Comparison of ENCODE assay signal across 1 cellular context in genomic region chr7:39623312-39624201, GRCh38.
TF ChIP-seq lines count a peak whose summit lies in the region.

A gene with protein sequence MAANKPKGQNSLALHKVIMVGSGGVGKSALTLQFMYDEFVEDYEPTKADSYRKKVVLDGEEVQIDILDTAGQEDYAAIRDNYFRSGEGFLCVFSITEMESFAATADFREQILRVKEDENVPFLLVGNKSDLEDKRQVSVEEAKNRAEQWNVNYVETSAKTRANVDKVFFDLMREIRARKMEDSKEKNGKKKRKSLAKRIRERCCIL (plus strand): TSS chr7:39623572. CDS start chr7:39686668, 63,096 bp downstream.

TF ChIP-seq in K562, 482 proteins besides CTCF, POLR2A, EP300 and RAD21 (continued from another document and continues in another):
- peak; percentile 12; the same call in 1 of the 2 replicates for TF ChIP-seq ZNF407 (IDR thresholded peaks at IDR 0.05; ENCODE audit: low read depth)
- no peak for TF ChIP-seq ZNF707 (CRISPR knock-in tag; conservative IDR thresholded peaks at IDR 0.05)
- TF ChIP-seq, protein P1, sequence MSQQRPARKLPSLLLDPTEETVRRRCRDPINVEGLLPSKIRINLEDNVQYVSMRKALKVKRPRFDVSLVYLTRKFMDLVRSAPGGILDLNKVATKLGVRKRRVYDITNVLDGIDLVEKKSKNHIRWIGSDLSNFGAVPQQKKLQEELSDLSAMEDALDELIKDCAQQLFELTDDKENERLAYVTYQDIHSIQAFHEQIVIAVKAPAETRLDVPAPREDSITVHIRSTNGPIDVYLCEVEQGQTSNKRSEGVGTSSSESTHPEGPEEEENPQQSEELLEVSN (IDR thresholded peaks at IDR 0.05; ENCODE audit: borderline replicate concordance in 1 of 2, extremely low read depth in 1 of 2, insufficient read depth in 1 of 2, insufficient read length in 1 of 2, low read depth in 1 of 2, low read length in 1 of 2, poor library complexity in 1 of 2, severe bottlenecking in 1 of 2) = peak in 1 of 2 experiments; percentile 52
- TF ChIP-seq TOE1 (IDR thresholded peaks at IDR 0.05; ENCODE audit: borderline replicate concordance) = 0 out of 2 replicates have a peak, but pooled peaks have one; percentile 28
- TF ChIP-seq TOE1 (CRISPR knock-in tag; IDR thresholded peaks at IDR 0.05; ENCODE audit: borderline replicate concordance, low read depth) = no peak
- TF ChIP-seq STAG1 (CRISPR knock-in tag; IDR thresholded peaks at IDR 0.05; ENCODE audit: borderline replicate concordance) = 0 out of 2 replicates have a peak, but pooled peaks have one; percentile 3
- TF ChIP-seq SIN3B (IDR thresholded peaks at IDR 0.05; ENCODE audit: low read depth) = peak; percentile 63; the same call in 1 of the 2 replicates
- TF ChIP-seq RCOR1 (IDR thresholded peaks at IDR 0.05; ENCODE audit: borderline replicate concordance in 1 of 2, low read depth in 2 of 2, low read length in 2 of 2) = peak in 1 of 2 experiments; percentile 70; a peak in 2 of 4 replicates
- peak; percentile 2; the same call in 1 of the 2 replicates for TF ChIP-seq DEAF1 (CRISPR knock-in tag; IDR thresholded peaks at IDR 0.05)
- TF ChIP-seq SIN3A (IDR thresholded peaks at IDR 0.05; ENCODE audit: borderline replicate concordance in 2 of 2, control insufficient read depth in 1 of 2, low read depth in 2 of 2, low read length in 2 of 2) = peak; percentile 39 to 64; a peak in 1 of 4 replicates
- TF ChIP-seq NR2C2 (CRISPR knock-in tag; IDR thresholded peaks at IDR 0.05) = peak; percentile 98
- TF ChIP-seq NR2C2 (tag; IDR thresholded peaks at IDR 0.05) = peak; percentile 100
- peak; percentile 2 to 76 (median 67) for TF ChIP-seq YY1 (IDR thresholded peaks at IDR 0.05; ENCODE audit: borderline replicate concordance in 1 of 3, control insufficient read depth in 1 of 3, extremely low read depth in 1 of 3, insufficient read depth in 3 of 3, insufficient read length in 1 of 3, insufficient replicate concordance in 2 of 3, low read depth in 1 of 3, low read length in 2 of 3)
- peak; percentile 65 for TF ChIP-seq POLR2H (tag; IDR thresholded peaks at IDR 0.05; ENCODE audit: low read depth)
- TF ChIP-seq, protein P2, sequence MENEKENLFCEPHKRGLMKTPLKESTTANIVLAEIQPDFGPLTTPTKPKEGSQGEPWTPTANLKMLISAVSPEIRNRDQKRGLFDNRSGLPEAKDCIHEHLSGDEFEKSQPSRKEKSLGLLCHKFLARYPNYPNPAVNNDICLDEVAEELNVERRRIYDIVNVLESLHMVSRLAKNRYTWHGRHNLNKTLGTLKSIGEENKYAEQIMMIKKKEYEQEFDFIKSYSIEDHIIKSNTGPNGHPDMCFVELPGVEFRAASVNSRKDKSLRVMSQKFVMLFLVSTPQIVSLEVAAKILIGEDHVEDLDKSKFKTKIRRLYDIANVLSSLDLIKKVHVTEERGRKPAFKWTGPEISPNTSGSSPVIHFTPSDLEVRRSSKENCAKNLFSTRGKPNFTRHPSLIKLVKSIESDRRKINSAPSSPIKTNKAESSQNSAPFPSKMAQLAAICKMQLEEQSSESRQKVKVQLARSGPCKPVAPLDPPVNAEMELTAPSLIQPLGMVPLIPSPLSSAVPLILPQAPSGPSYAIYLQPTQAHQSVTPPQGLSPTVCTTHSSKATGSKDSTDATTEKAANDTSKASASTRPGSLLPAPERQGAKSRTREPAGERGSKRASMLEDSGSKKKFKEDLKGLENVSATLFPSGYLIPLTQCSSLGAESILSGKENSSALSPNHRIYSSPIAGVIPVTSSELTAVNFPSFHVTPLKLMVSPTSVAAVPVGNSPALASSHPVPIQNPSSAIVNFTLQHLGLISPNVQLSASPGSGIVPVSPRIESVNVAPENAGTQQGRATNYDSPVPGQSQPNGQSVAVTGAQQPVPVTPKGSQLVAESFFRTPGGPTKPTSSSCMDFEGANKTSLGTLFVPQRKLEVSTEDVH (IDR thresholded peaks at IDR 0.05; ENCODE audit: low read depth, partially characterized antibody) = peak; percentile 76
- TF ChIP-seq, protein P3, sequence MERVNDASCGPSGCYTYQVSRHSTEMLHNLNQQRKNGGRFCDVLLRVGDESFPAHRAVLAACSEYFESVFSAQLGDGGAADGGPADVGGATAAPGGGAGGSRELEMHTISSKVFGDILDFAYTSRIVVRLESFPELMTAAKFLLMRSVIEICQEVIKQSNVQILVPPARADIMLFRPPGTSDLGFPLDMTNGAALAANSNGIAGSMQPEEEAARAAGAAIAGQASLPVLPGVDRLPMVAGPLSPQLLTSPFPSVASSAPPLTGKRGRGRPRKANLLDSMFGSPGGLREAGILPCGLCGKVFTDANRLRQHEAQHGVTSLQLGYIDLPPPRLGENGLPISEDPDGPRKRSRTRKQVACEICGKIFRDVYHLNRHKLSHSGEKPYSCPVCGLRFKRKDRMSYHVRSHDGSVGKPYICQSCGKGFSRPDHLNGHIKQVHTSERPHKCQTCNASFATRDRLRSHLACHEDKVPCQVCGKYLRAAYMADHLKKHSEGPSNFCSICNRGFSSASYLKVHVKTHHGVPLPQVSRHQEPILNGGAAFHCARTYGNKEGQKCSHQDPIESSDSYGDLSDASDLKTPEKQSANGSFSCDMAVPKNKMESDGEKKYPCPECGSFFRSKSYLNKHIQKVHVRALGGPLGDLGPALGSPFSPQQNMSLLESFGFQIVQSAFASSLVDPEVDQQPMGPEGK (CRISPR knock-in tag; IDR thresholded peaks at IDR 0.05; ENCODE audit: borderline replicate concordance) = no peak
- TF ChIP-seq RBM22 (IDR thresholded peaks at IDR 0.05; ENCODE audit: low read depth, low read length, poor library complexity, severe bottlenecking) = peak; percentile 42
- TF ChIP-seq DMBX1 (CRISPR knock-in tag; IDR thresholded peaks at IDR 0.05; ENCODE audit: borderline replicate concordance) = no peak
- peak; percentile 40 to 76; a peak in 3 of 4 replicates for TF ChIP-seq NONO (IDR thresholded peaks at IDR 0.05; ENCODE audit: low read depth in 2 of 2, low read length in 1 of 2)
- 0 out of 2 replicates have a peak, but pooled peaks have one; percentile 28 for TF ChIP-seq ZNF592 (IDR thresholded peaks at IDR 0.05)
- peak; percentile 34; the same call in 1 of the 2 replicates for TF ChIP-seq NCOR1 (IDR thresholded peaks at IDR 0.05)
- no peak for TF ChIP-seq CBX3 (IDR thresholded peaks at IDR 0.05; ENCODE audit: borderline replicate concordance in 1 of 2, low read length in 2 of 2)
- peak; percentile 78 for TF ChIP-seq PHF20 (IDR thresholded peaks at IDR 0.05; ENCODE audit: partially characterized antibody)
- TF ChIP-seq HCFC1 (IDR thresholded peaks at IDR 0.05; ENCODE audit: low read depth, low read length) = peak; percentile 73
- TF ChIP-seq FOXJ2 (tag; IDR thresholded peaks at IDR 0.05) = 0 out of 2 replicates have a peak, but pooled peaks have one; percentile 33
- peak; percentile 50; the same call in 1 of the 2 replicates for TF ChIP-seq ETV1 (tag; conservative IDR thresholded peaks at IDR 0.05; ENCODE audit: low read depth)
- peak; percentile 53 for TF ChIP-seq CREM (IDR thresholded peaks at IDR 0.05; ENCODE audit: low read depth)
- peak; percentile 61 for TF ChIP-seq ZNF24 (IDR thresholded peaks at IDR 0.05)
- TF ChIP-seq ELF1 (tag; IDR thresholded peaks at IDR 0.05) = peak; percentile 76
- TF ChIP-seq EP400 (IDR thresholded peaks at IDR 0.05) = peak; percentile 74
- no peak for TF ChIP-seq HDAC6 (IDR thresholded peaks at IDR 0.05; ENCODE audit: low read depth, low read length)
- no peak for TF ChIP-seq ATF1 (CRISPR knock-in tag; IDR thresholded peaks at IDR 0.05)
- peak; percentile 35; the same call in 1 of the 2 replicates for TF ChIP-seq ATF1 (tag; IDR thresholded peaks at IDR 0.05)
- TF ChIP-seq NR2C1 (IDR thresholded peaks at IDR 0.05) = peak; percentile 99
- TF ChIP-seq NR2C1 (tag; IDR thresholded peaks at IDR 0.05) = peak; percentile 98
- peak; percentile 43 for TF ChIP-seq SMAD1 (IDR thresholded peaks at IDR 0.05; ENCODE audit: low read depth, low read length, partially characterized antibody)
- no peak for TF ChIP-seq MECOM (CRISPR knock-in tag; IDR thresholded peaks at IDR 0.05)
